In genomic region chr1:167631987-167632680, GRCh38 we compare ENCODE assay signal across 8 cellular contexts. TPM values are rescaled to one million over a fixed set of nuclear protein-coding genes. Genes with fewer than 3 reads are reported as not detected.
DNase-seq lines count a peak whose midpoint lies in the region; ATAC-seq and TF ChIP-seq lines count a peak whose summit lies in the region.

No MANE protein-coding gene starts in this region.

- H3K4me3 ChIP-seq in NB4 (ENCODE audit: low read depth, low read length): peak overlapping the region; percentile 90
- H3K4me3 ChIP-seq in skeletal muscle tissue (ENCODE audit: low read length in 3 of 3): peak overlapping the region in 1 of 3 donors; percentile 88

- H3K4me1 ChIP-seq in skeletal muscle tissue (ENCODE audit: control insufficient read depth in 3 of 3, insufficient read depth in 3 of 3, low read length in 3 of 3): peaks cover 66 to 94% (median 82%) of the 10 kb centered on the region in 3 donors

- H3K36me3 ChIP-seq in skeletal muscle tissue (ENCODE audit: control insufficient read depth in 3 of 3, insufficient read depth in 3 of 3, low read length in 3 of 3): no peaks in the 10 kb centered on the region

- no peaks in the 10 kb centered on the region for H3K9me3 ChIP-seq in skeletal muscle tissue (ENCODE audit: control insufficient read depth in 3 of 3, low read length in 3 of 3)

- H3K9ac ChIP-seq in skeletal muscle tissue (ENCODE audit: low read depth in 1 of 3, low read length in 3 of 3): peak overlapping the region in 2 of 3 donors; percentile 24 to 35

- peak; percentile 89 for DNase-seq in NB4 (ENCODE audit: low read depth)
- peak; percentile 36 for DNase-seq in central memory CD4-positive, alpha-beta T cell

- no peak for TF ChIP-seq CTCF in NB4 (IDR thresholded peaks at IDR 0.05; ENCODE audit: low read depth, low read length)

- no peaks in the 10 kb centered on the region for H3K27me3 ChIP-seq in skeletal muscle tissue (ENCODE audit: control insufficient read depth in 3 of 3, insufficient read depth in 3 of 3, low read length in 3 of 3)

- no peak for TF ChIP-seq POLR2A in GM18505 (IDR thresholded peaks at IDR 0.05; ENCODE audit: borderline replicate concordance, extremely low read depth, insufficient read depth, insufficient read length)
- no peak for TF ChIP-seq POLR2A in NB4 (IDR thresholded peaks at IDR 0.05; ENCODE audit: extremely low read depth, insufficient read length)

- peak overlapping the region; percentile 95 for H3K27ac ChIP-seq in skeletal muscle tissue (ENCODE audit: low read depth, low read length)

- ATAC-seq in GM18505 (IDR thresholded peaks at IDR 0.05; ENCODE audit: unreplicated experiment) (peak; percentile 22), GM18520 (IDR thresholded peaks at IDR 0.05; ENCODE audit: unreplicated experiment) (no peak), GM19452 (IDR thresholded peaks at IDR 0.05; ENCODE audit: unreplicated experiment) (no peak), HG03097 (IDR thresholded peaks at IDR 0.05; ENCODE audit: low FRiP score, unreplicated experiment) (no peak), HG03378 (IDR thresholded peaks at IDR 0.05; ENCODE audit: unreplicated experiment) (no peak)

RNA-seq across cellular contexts. Expression of gene RCSD1, which starts 2.1 kb away (rescaled TPM):
- total RNA-seq in skeletal muscle tissue: 45.9 TPM
